ENCODE assay signal across 8 cellular contexts in genomic region chr4:4289575-4289929, GRCh38. TPM values are rescaled to one million over a fixed set of nuclear protein-coding genes. Genes with fewer than 3 reads are reported as not detected.
DNase-seq lines count a peak whose midpoint lies in the region; ATAC-seq and TF ChIP-seq lines count a peak whose summit lies in the region.

No MANE protein-coding gene starts in this region.

- H3K36me3 ChIP-seq in liver (ENCODE audit: control insufficient read depth in 4 of 4, insufficient read depth in 3 of 4, low read depth in 1 of 4, low read length in 3 of 4) = peaks cover 0 to 16% (median 5%) of the 10 kb centered on the region in 4 donors

- peak overlapping the region; percentile 96 for H3K4me3 Mint-ChIP-seq in type B pancreatic cell

- WGBS in liver = 3% methylated on average over 10 of the region's 10 CpGs

- peak overlapping the region; percentile 90 for H3K27ac Mint-ChIP-seq in type B pancreatic cell

- H3K36me3 Mint-ChIP-seq in type B pancreatic cell = no peaks in the 10 kb centered on the region

- peaks cover 6 to 24% (median 22%) of the 10 kb centered on the region in 4 donors for H3K4me1 ChIP-seq in liver (ENCODE audit: control insufficient read depth in 4 of 4, insufficient read depth in 4 of 4, low read length in 3 of 4)

- TF ChIP-seq RAD21 in liver (IDR thresholded peaks at IDR 0.05) = no peak

- intact Hi-C loops in Right ventricle myocardium inferior (cut with DNase I) = no loop called here
- intact Hi-C loops in Right ventricle myocardium superior (cut with DNase I) = no loop called here

- DNase-seq in Right ventricle myocardium inferior (ENCODE audit: missing footprints) (no peak), Right ventricle myocardium superior (no peak), type B pancreatic cell (ENCODE audit: extremely low spot score, unreplicated experiment) (no peak), H4 (ENCODE audit: low spot score) (no peak), islet precursor cell (no peak)

- H3K9me3 Mint-ChIP-seq in type B pancreatic cell = no peaks in the 10 kb centered on the region

- H3K9ac ChIP-seq in liver (ENCODE audit: low read depth in 1 of 2, low read length in 2 of 2) = peak overlapping the region; percentile 66 to 95

- no peaks in the 10 kb centered on the region for H3K9me3 ChIP-seq in liver (ENCODE audit: control insufficient read depth in 4 of 4, low read length in 3 of 4)

- H3K27me3 Mint-ChIP-seq in type B pancreatic cell = no peaks in the 10 kb centered on the region

- no peak for TF ChIP-seq CTCF in liver (IDR thresholded peaks at IDR 0.05; ENCODE audit: low read depth, low read length, missing input control)
- TF ChIP-seq CTCF in type B pancreatic cell (conservative IDR thresholded peaks at IDR 0.05) = no peak

- peak; percentile 11 for ATAC-seq in Right ventricle myocardium inferior
- no peak for ATAC-seq in Right ventricle myocardium superior (ENCODE audit: poor library complexity)
- ATAC-seq in HG03139 (IDR thresholded peaks at IDR 0.05; ENCODE audit: unreplicated experiment) = peak; percentile 20

- peak overlapping the region; percentile 4 for H3K27ac ChIP-seq in angular gyrus (ENCODE audit: low read depth, low read length)
- H3K27ac ChIP-seq in liver (ENCODE audit: low read depth in 1 of 2, low read length in 2 of 2) = peak overlapping the region; percentile 20 to 72

- H3K27me3 ChIP-seq in liver (ENCODE audit: control insufficient read depth in 4 of 4, insufficient read depth in 4 of 4, low read length in 3 of 4) = no peaks in the 10 kb centered on the region

- H3K4me3 ChIP-seq in liver (ENCODE audit: low read depth in 1 of 3, low read length in 3 of 3) = peak overlapping the region; percentile 85 to 96 (median 93)

- peaks cover 26% of the 10 kb centered on the region for H3K4me1 Mint-ChIP-seq in type B pancreatic cell (ENCODE audit: unreplicated experiment)

TF ChIP-seq in liver, 16 proteins besides CTCF, POLR2A, EP300 and RAD21:
- TF ChIP-seq FOXA1 (IDR thresholded peaks at IDR 0.05) (no peak), JUND (IDR thresholded peaks at IDR 0.05) (no peak)

RNA-seq across cellular contexts. Expression of gene LYAR, which starts 0.4 kb away (rescaled TPM):
- total RNA-seq in Right ventricle myocardium inferior (11.3 TPM), Right ventricle myocardium superior (8.6 TPM), liver (1 to 10 TPM; 3.9 to 4.8 TPM), type B pancreatic cell (ENCODE audit: low replicate concordance) (12.4 and 18.6 TPM in 2 replicates)
- polyA plus RNA-seq in liver = 1 to 10 TPM; 4.5 to 5.0 TPM
- 46.6 and 54.9 TPM in 2 replicates for total RNA-seq in H4 (2014; rRNA removed; shearing (Covaris generic))

RNA-seq across cellular contexts. Expression of gene ZBTB49, which starts 0.5 kb away (rescaled TPM):
- total RNA-seq in Right ventricle myocardium inferior (4.0 TPM), Right ventricle myocardium superior (4.1 TPM), liver (1 to 10 TPM; 2.3 to 3.8 TPM), type B pancreatic cell (ENCODE audit: low replicate concordance) (7.8 and 9.7 TPM in 2 replicates)
- polyA plus RNA-seq in liver = 1 to 10 TPM; 1.3 to 1.7 TPM
- total RNA-seq in H4 (2014; rRNA removed; shearing (Covaris generic)) = 4.6 and 5.5 TPM in 2 replicates

RNA-seq across cellular contexts. Expression of gene TMEM128, which starts 41.5 kb away (rescaled TPM):
- 10.0 TPM for total RNA-seq in Right ventricle myocardium inferior
- 7.7 TPM for total RNA-seq in Right ventricle myocardium superior
- total RNA-seq in liver = 10 to 100 TPM in 1 of 2 donors, 1 to 10 TPM in 1; 7.6 to 11.3 TPM
- 1 to 10 TPM; 9.1 to 9.2 TPM for polyA plus RNA-seq in liver
- total RNA-seq in type B pancreatic cell (ENCODE audit: low replicate concordance) = 20.1 and 21.8 TPM in 2 replicates
- 34.1 and 37.0 TPM in 2 replicates for total RNA-seq in H4 (2014; rRNA removed; shearing (Covaris generic))
